ENCODE assay signal across 15 cellular contexts in the genomic region with DNA sequence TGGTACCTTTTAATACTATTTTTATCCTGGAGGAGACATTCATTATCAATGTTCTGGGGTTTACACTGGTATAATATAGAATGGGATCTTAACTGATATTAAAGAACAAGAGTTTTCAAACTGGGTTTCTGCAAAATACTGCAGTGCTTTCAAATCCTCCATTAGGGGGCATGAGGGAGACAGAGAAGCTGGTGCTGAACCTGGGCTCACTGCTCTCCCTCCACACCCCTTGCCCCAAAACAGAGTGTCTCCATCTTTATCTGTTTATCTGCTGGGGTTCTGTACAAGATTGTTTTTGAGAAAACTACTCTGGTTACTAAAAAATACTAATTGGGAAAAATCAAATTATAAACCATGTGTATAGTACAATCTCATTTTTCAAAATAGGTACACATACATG. TPM values are rescaled to one million over a fixed set of nuclear protein-coding genes. Genes with fewer than 3 reads are reported as not detected.
DNase-seq lines count a peak whose midpoint lies in the region; ATAC-seq, FAIRE-seq and TF ChIP-seq lines count a peak whose summit lies in the region.
"Had no signal": no experiment of that assay in that cellular context is flagged by ENCODE, and none has a peak within 500 bp of the region (broad histone marks: within the 10 kb centered on the region; RNA-seq: fewer than 3 reads in every experiment).

No MANE protein-coding gene starts in this region.

- H3K4me1 Mint-ChIP-seq in MCF 10A (ENCODE audit: insufficient read depth, unreplicated experiment) = peaks cover 5% of the 10 kb centered on the region

- no peaks in the 10 kb centered on the region for H3K27me3 ChIP-seq in breast epithelium
- no peaks in the 10 kb centered on the region for H3K27me3 ChIP-seq in small intestine (ENCODE audit: control insufficient read depth in 2 of 2, insufficient read depth in 2 of 2, low read length in 2 of 2)
- H3K27me3 ChIP-seq: BLaER1 treated with 17β-estradiol and CSF1 and Interleukin-3, amounts not matched to agents 10 nM and 100 nM had no signal

- TF ChIP-seq POLR2A in breast epithelium (IDR thresholded peaks at IDR 0.05) = no peak

- peak; percentile 47 for TF ChIP-seq CTCF in MCF 10A (IDR thresholded peaks at IDR 0.05; ENCODE audit: unreplicated experiment)
- TF ChIP-seq CTCF in breast epithelium (IDR thresholded peaks at IDR 0.05) = no peak
- peak; percentile 51 for TF ChIP-seq CTCF in epithelial cell of esophagus (IDR thresholded peaks at IDR 0.05; ENCODE audit: insufficient read depth, low read depth, low read length, missing control alignments)

- CTCF ChIA-PET in MCF 10A (lab: Yijun Ruan, JAX) = interaction anchor here (0.6 to 1.0 kb wide), 2 partner anchors 8 to 13 kb away, joined by 3 to 4 read pairs; no protein-coding TSS in a partner anchor

- H3K4me3 Mint-ChIP-seq in MCF 10A (ENCODE audit: unreplicated experiment) = no peak overlapping the region
- H3K4me3 Mint-ChIP-seq: activated T-cell treated with anti-CD3 and anti-CD28 coated beads, Interleukin-2, amount 50 U/mL, for 4 hours had no signal

- H3K36me3 ChIP-seq in breast epithelium (no peaks in the 10 kb centered on the region), small intestine (ENCODE audit: control insufficient read depth in 2 of 2, insufficient read depth in 2 of 2, low read length in 2 of 2) (no peaks in the 10 kb centered on the region)
- H3K36me3 ChIP-seq: BLaER1 treated with 17β-estradiol and CSF1 and Interleukin-3, amounts not matched to agents 10 nM and 100 nM had no signal

- intact Hi-C loops in MCF 10A (cut with micrococcal nuclease) = loop anchor here (1.0 to 2.0 kb wide), 3 partner anchors 167 to 395 kb away; no protein-coding TSS in a partner anchor
- intact Hi-C loops in breast epithelium (cut with DNase I; ENCODE audit: low total_unique reads) = no loop called here

- POLR2A ChIA-PET in MCF 10A (lab: Yijun Ruan, JAX) = interaction anchor here (0.6 kb wide), 1 partner anchor 359 kb away, joined by 3 read pairs; no protein-coding TSS in a partner anchor

- H3K9me3 Mint-ChIP-seq in MCF 10A (ENCODE audit: unreplicated experiment) = no peaks in the 10 kb centered on the region
- H3K9me3 Mint-ChIP-seq: activated T-cell treated with anti-CD3 and anti-CD28 coated beads, Interleukin-2, amount 50 U/mL, for 4 hours had no signal

- FAIRE-seq in small intestine (lab: Jason Lieb, UNC) = no peak
- FAIRE-seq: islet of Langerhans had no signal

- no peaks in the 10 kb centered on the region for H3K36me3 Mint-ChIP-seq in MCF 10A (ENCODE audit: insufficient read depth, unreplicated experiment)

- BruUV-seq in MCF 10A (replicated peaks; lab: Mats Ljungman, UMichigan) = no TSS peak

- peaks cover 54% of the 10 kb centered on the region for H3K27me3 Mint-ChIP-seq in MCF 10A (ENCODE audit: insufficient read depth, unreplicated experiment)

- H3K27ac ChIP-seq in breast epithelium = no peak overlapping the region
- H3K27ac ChIP-seq in small intestine (ENCODE audit: low read depth in 1 of 2, low read length in 1 of 2) = no peak overlapping the region
- H3K27ac ChIP-seq: BLaER1 treated with 17β-estradiol and CSF1 and Interleukin-3, amounts not matched to agents 10 nM and 100 nM had no signal

- ATAC-seq in HG03280 (IDR thresholded peaks at IDR 0.05; ENCODE audit: unreplicated experiment) = no peak
- ATAC-seq in activated CD4-positive, CD25-positive, alpha-beta regulatory T cell treated with anti-CD3 and anti-CD28 coated beads, Interleukin-2, amount 50 U/mL, for 24 hours = no peak
- no peak for ATAC-seq in HG02938 (IDR thresholded peaks at IDR 0.05; ENCODE audit: unreplicated experiment)
- ATAC-seq: activated T-cell treated with anti-CD3 and anti-CD28 coated beads, Interleukin-2, amount 50 U/mL, for 4 hours; right cardiac atrium had no signal

- H3K4me1 ChIP-seq in breast epithelium (no peaks in the 10 kb centered on the region), small intestine (ENCODE audit: control insufficient read depth in 2 of 2, insufficient read depth in 1 of 2, low read depth in 1 of 2, low read length in 1 of 2) (peaks cover 0 to 3% of the 10 kb centered on the region in 2 donors)

- H3K9me3 ChIP-seq in breast epithelium (no peaks in the 10 kb centered on the region), small intestine (ENCODE audit: control insufficient read depth, low read depth) (no peaks in the 10 kb centered on the region)
- H3K9me3 ChIP-seq: BLaER1 treated with 17β-estradiol and CSF1 and Interleukin-3, amounts not matched to agents 10 nM and 100 nM had no signal

- DNase-seq in MCF 10A (ENCODE audit: unreplicated experiment) (peak; percentile 18), breast epithelium (ENCODE audit: low spot score in 2 of 2) (no peak), NCI-H69 (lab: John Stamatoyannopoulos, UW) (peak; percentile 31), epithelial cell of esophagus (ENCODE audit: low read depth) (peak; percentile 20), small intestine (peak; percentile 9)
- DNase-seq: activated T-cell treated with anti-CD3 and anti-CD28 coated beads, Interleukin-2, amount 50 U/mL, for 4 hours; dermis blood vessel endothelial cell; NCI-H1048; right cardiac atrium had no signal

- H3K27ac Mint-ChIP-seq in MCF 10A (ENCODE audit: low read depth, unreplicated experiment) = no peak overlapping the region

- H3K4me3 ChIP-seq in breast epithelium = no peak overlapping the region
- no peak overlapping the region for H3K4me3 ChIP-seq in epithelial cell of esophagus (ENCODE audit: low read length)
- H3K4me3 ChIP-seq in small intestine (ENCODE audit: low read depth in 1 of 2, low read length in 2 of 2) = no peak overlapping the region
- H3K4me3 ChIP-seq: BLaER1 treated with 17β-estradiol and CSF1 and Interleukin-3, amounts not matched to agents 10 nM and 100 nM had no signal

RNA-seq across cellular contexts. Expression of a gene that starts 41.7 kb away (rescaled TPM):
- total RNA-seq in MCF 10A (2022) (not detected in 2 replicates), breast epithelium (10 to 100 TPM in 1 of 3 donors, under 1 TPM in 2; under 0.01 to 45.8 (median 0.15) TPM)
- polyA plus RNA-seq in small intestine = 1 to 10 TPM; 1.9 to 9.3 (median 4.7) TPM
- total RNA-seq: activated T-cell treated with anti-CD3 and anti-CD28 coated beads, Interleukin-2, amount 50 U/mL, for 4 hours; dermis blood vessel endothelial cell; T-helper 1 cell treated with Interleukin-12 subunit alpha and Interleukin-12 subunit beta and Interleukin-4 antibody, amounts not matched to agents 30 ng/mL and 1 ng/mL, for 36 hours had no signal

Comparison
In these comparisons a context has a peak if more than half of its experiments do, and no peak if none do; other contexts are left out.
1. DNase-seq: peak in MCF 10A (single experiment), NCI-H69 (single experiment), epithelial cell of esophagus (single experiment) and small intestine (single experiment); none in breast epithelium (0 of 2).
2. CTCF ChIP-seq: peak in MCF 10A (single experiment) and epithelial cell of esophagus (single experiment); none in breast epithelium (0 of 3).